ENCODE assay signal across 12 cellular contexts in the genomic region with DNA sequence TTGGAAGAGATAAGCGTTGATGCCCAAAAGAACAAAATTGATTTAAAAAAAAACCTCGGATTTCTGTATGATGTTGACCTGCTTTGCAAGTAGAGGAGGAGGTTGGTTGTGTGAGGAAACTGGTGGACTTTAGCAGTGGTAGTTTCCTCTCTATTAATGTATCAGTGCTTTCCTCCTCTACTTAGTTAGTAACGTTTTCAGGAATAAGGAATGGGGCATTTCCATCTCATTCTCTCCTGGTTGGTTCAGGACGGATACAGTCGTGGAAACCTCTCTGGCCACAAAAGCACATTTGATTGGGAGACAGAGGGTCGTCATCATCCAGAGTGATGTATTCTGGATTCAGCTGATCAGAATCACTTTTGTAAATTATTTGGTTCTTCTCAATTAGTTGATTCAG. TPM values are rescaled to one million over a fixed set of nuclear protein-coding genes. Genes with fewer than 3 reads are reported as not detected.
DNase-seq lines count a peak whose midpoint lies in the region; ATAC-seq and TF ChIP-seq lines count a peak whose summit lies in the region.
"Had no signal": no experiment of that assay in that cellular context is flagged by ENCODE, and none has a peak within 500 bp of the region (broad histone marks: within the 10 kb centered on the region; RNA-seq: fewer than 3 reads in every experiment).

No MANE protein-coding gene starts in this region.

- H3K4me3 Mint-ChIP-seq in activated T-cell treated with anti-CD3 and anti-CD28 coated beads, Interleukin-2, amount 50 U/mL, for 4 hours, result peak overlapping the region; percentile 40
- peak overlapping the region; percentile 86 for H3K4me3 Mint-ChIP-seq in glutamatergic neuron (ENCODE audit: unreplicated experiment)

- H3K4me1 Mint-ChIP-seq in activated T-cell treated with anti-CD3 and anti-CD28 coated beads, Interleukin-2, amount 50 U/mL, for 4 hours (ENCODE audit: low read depth), result peaks cover 1% of the 10 kb centered on the region
- peaks cover 10% of the 10 kb centered on the region for H3K4me1 Mint-ChIP-seq in glutamatergic neuron (ENCODE audit: low read depth, unreplicated experiment)

- H3K4me2 ChIP-seq in trophoblast cell (ENCODE audit: low read length), result peak overlapping the region; percentile 57

- peaks cover 9% of the 10 kb centered on the region for H3K79me2 ChIP-seq in trophoblast cell (ENCODE audit: control insufficient read depth, insufficient read depth, low read length, poor library complexity)

- peaks cover 11% of the 10 kb centered on the region for H3K79me1 ChIP-seq in trophoblast cell (ENCODE audit: low read length)

- ATAC-seq in activated T-cell treated with anti-CD3 and anti-CD28 coated beads, Interleukin-2, amount 50 U/mL, for 4 hours, result no peak
- ATAC-seq in RWPE2 (ENCODE audit: low read depth), result no peak
- ATAC-seq: left lung had no signal

- H3K4me1 ChIP-seq in RWPE2 (ENCODE audit: insufficient read depth, poor library complexity, severe bottlenecking), result peaks cover 24% of the 10 kb centered on the region
- peaks cover 20 to 29% of the 10 kb centered on the region in 2 experiments for H3K4me1 ChIP-seq in trophoblast cell (ENCODE audit: control insufficient read depth in 1 of 2, insufficient read depth in 2 of 2, low read length in 2 of 2)

- H3K4me3 ChIP-seq in RWPE2 (ENCODE audit: severe bottlenecking) (peak overlapping the region; percentile 60), trophoblast cell (ENCODE audit: low read depth, low read length) (no peak overlapping the region)

- H4K91ac ChIP-seq in trophoblast cell (ENCODE audit: low read depth, low read length), result no peak overlapping the region

- peaks cover 45% of the 10 kb centered on the region for H3K27me3 Mint-ChIP-seq in activated T-cell treated with anti-CD3 and anti-CD28 coated beads, Interleukin-2, amount 50 U/mL, for 4 hours (ENCODE audit: low read depth)
- H3K27me3 Mint-ChIP-seq in glutamatergic neuron (ENCODE audit: unreplicated experiment), result no peaks in the 10 kb centered on the region

- H3K27ac ChIP-seq in RWPE2 (ENCODE audit: poor library complexity, severe bottlenecking), result no peak overlapping the region
- H3K27ac ChIP-seq in trophoblast cell (ENCODE audit: low read depth, low read length), result no peak overlapping the region
- H3K27ac ChIP-seq: left lung, upper lobe of left lung had no signal

- WGBS in trophoblast cell (ENCODE audit: extremely low coverage, insufficient coverage, insufficient read length), result no CpG with 5 or more reads among the region's 6 CpGs

- no peak overlapping the region for H2AFZ ChIP-seq in trophoblast cell (ENCODE audit: insufficient read depth, low read length, poor library complexity)

- H2AK5ac ChIP-seq in trophoblast cell (ENCODE audit: low read length), result no peak overlapping the region

- H3K36me3 ChIP-seq in RWPE2 (ENCODE audit: low read depth), result no peaks in the 10 kb centered on the region
- H3K36me3 ChIP-seq in trophoblast cell (ENCODE audit: control insufficient read depth in 1 of 2, insufficient read depth in 2 of 2, low read length in 2 of 2), result peaks cover 0 to 1% of the 10 kb centered on the region in 2 experiments
- H3K36me3 ChIP-seq: left lung, upper lobe of left lung had no signal

- H3K36me3 Mint-ChIP-seq in activated T-cell treated with anti-CD3 and anti-CD28 coated beads, Interleukin-2, amount 50 U/mL, for 4 hours (ENCODE audit: insufficient read depth), result no peaks in the 10 kb centered on the region
- peaks cover 12% of the 10 kb centered on the region for H3K36me3 Mint-ChIP-seq in glutamatergic neuron (ENCODE audit: unreplicated experiment)

- no peak for DNase-seq in activated T-cell treated with anti-CD3 and anti-CD28 coated beads, Interleukin-2, amount 50 U/mL, for 4 hours
- DNase-seq in activated T-cell treated with anti-CD3 and anti-CD28 coated beads for 4 hours (no peak), RWPE2 (ENCODE audit: low spot score) (no peak), glutamatergic neuron (no peak), trophoblast cell (no peak), T1000 (lab: John Stamatoyannopoulos, UW) (no peak), GM19238 (ENCODE audit: insufficient read length, low spot score) (no peak), AG20443 (ENCODE audit: low spot score) (no peak)
- DNase-seq: effector memory CD4-positive, alpha-beta T cell; left lung; stimulated activated CD4-positive, alpha-beta T cell treated with anti-CD3 and anti-CD28 coated beads, Interleukin-15, amount 100 ng/mL, for 24 hours had no signal

- H4K12ac ChIP-seq in trophoblast cell (ENCODE audit: low read depth, low read length), result no peak overlapping the region

- TF ChIP-seq CTCF in RWPE2 (IDR thresholded peaks at IDR 0.05; ENCODE audit: poor library complexity, severe bottlenecking) (no peak), glutamatergic neuron (IDR thresholded peaks at IDR 0.05; ENCODE audit: partially characterized antibody, unreplicated experiment) (no peak)

- no peak overlapping the region for H2BK5ac ChIP-seq in trophoblast cell (ENCODE audit: low read depth, low read length, poor library complexity)

- no peak overlapping the region for H3K9ac ChIP-seq in trophoblast cell (ENCODE audit: low read length)

- no peak overlapping the region for H3K14ac ChIP-seq in trophoblast cell (ENCODE audit: low read length)

- no peak overlapping the region for H3K18ac ChIP-seq in trophoblast cell (ENCODE audit: low read length)

- H3K27me3 ChIP-seq in RWPE2 (ENCODE audit: insufficient read depth, poor library complexity, severe bottlenecking) (no peaks in the 10 kb centered on the region), trophoblast cell (ENCODE audit: insufficient read depth, low read length) (peaks cover 3% of the 10 kb centered on the region)

- H3K4ac ChIP-seq in trophoblast cell (ENCODE audit: low read depth, low read length), result no peak overlapping the region

- no peak overlapping the region for H2BK120ac ChIP-seq in trophoblast cell (ENCODE audit: insufficient read depth, low read length, poor library complexity)

- H3K9me3 Mint-ChIP-seq in activated T-cell treated with anti-CD3 and anti-CD28 coated beads, Interleukin-2, amount 50 U/mL, for 4 hours, result no peaks in the 10 kb centered on the region
- H3K9me3 Mint-ChIP-seq in glutamatergic neuron (ENCODE audit: unreplicated experiment), result peaks cover 5% of the 10 kb centered on the region

- no peak overlapping the region for H2BK12ac ChIP-seq in trophoblast cell (ENCODE audit: low read length)

- no peak overlapping the region for H4K8ac ChIP-seq in trophoblast cell (ENCODE audit: low read depth, low read length)

- no peak overlapping the region for H3K23ac ChIP-seq in trophoblast cell (ENCODE audit: low read length)

- H3K27ac Mint-ChIP-seq in glutamatergic neuron (ENCODE audit: unreplicated experiment), result no peak overlapping the region

- H3K9me3 ChIP-seq in RWPE2 (ENCODE audit: severe bottlenecking), result no peaks in the 10 kb centered on the region
- H3K9me3 ChIP-seq in trophoblast cell (ENCODE audit: insufficient read depth, low read depth, low read length), result no peaks in the 10 kb centered on the region
- H3K9me3 ChIP-seq: left lung, upper lobe of left lung had no signal

RNA-seq across cellular contexts. Expression of a gene that starts 1.5 kb away (rescaled TPM):
- total RNA-seq in activated T-cell treated with anti-CD3 and anti-CD28 coated beads, Interleukin-2, amount 50 U/mL, for 4 hours, result under 1 TPM in 1 of 3 donors, not detected in 2; 0.13 TPM
- 21.2 TPM for total RNA-seq in glutamatergic neuron (ENCODE audit: unreplicated experiment)
- polyA plus RNA-seq in trophoblast cell (2013), result 47.0 and 54.5 TPM in 2 replicates

Comparison
In these comparisons a context has a peak if more than half of its experiments do, and no peak if none do; other contexts are left out.
1. RNA of a gene that starts 1.5 kb away (total RNA-seq): 21.2 TPM in glutamatergic neuron (single experiment); 0.13 TPM in activated T-cell treated with anti-CD3 and anti-CD28 coated beads, Interleukin-2, amount 50 U/mL, for 4 hours; every median in the first group is over 10 times any median in the second.